ENCODE assay signal across 25 cellular contexts in genomic region chr12:59629890-59630289, GRCh38.
"Had no signal": no experiment of that assay in that cellular context is flagged by ENCODE, and none has a peak within 500 bp of the region (broad histone marks: within the 10 kb centered on the region; RNA-seq: fewer than 3 reads in every experiment).

No MANE protein-coding gene starts in this region.

- H3K27me3 Mint-ChIP-seq: activated CD4-positive, alpha-beta memory T cell treated with anti-CD3 and anti-CD28 coated beads, Interleukin-2, amount 10 ng/mL, durations not matched to agents 7 days and 5 days; activated CD4-positive, alpha-beta T cell treated with anti-CD3 and anti-CD28 coated beads, Interleukin-2, amount 10 ng/mL, durations not matched to agents 7 days and 5 days; activated naive CD4-positive, alpha-beta T cell treated with anti-CD3 and anti-CD28 coated beads, Interleukin-2, amount 10 ng/mL, durations not matched to agents 7 days and 5 days; activated naive CD8-positive, alpha-beta T cell; effector memory CD8-positive, alpha-beta T cell had no signal

- FAIRE-seq: colon had no signal

- ATAC-seq: body of pancreas; effector memory CD8-positive, alpha-beta T cell; gastroesophageal sphincter; heart right ventricle had no signal

- H3K27me3 ChIP-seq: body of pancreas, esophagus muscularis mucosa, gastroesophageal sphincter, heart right ventricle had no signal

- H3K27ac Mint-ChIP-seq: activated CD4-positive, alpha-beta memory T cell treated with anti-CD3 and anti-CD28 coated beads, Interleukin-2, amount 10 ng/mL, durations not matched to agents 7 days and 5 days; activated CD4-positive, alpha-beta T cell treated with anti-CD3 and anti-CD28 coated beads, Interleukin-2, amount 10 ng/mL, durations not matched to agents 7 days and 5 days; activated naive CD4-positive, alpha-beta T cell treated with anti-CD3 and anti-CD28 coated beads, Interleukin-2, amount 10 ng/mL, durations not matched to agents 7 days and 5 days; activated naive CD8-positive, alpha-beta T cell; activated T-helper 2 cell treated with anti-CD3 and anti-CD28 coated beads, Interferon-gamma antibody, Interleukin-2, Interleukin-4, amounts not matched to agents 10 μg/mL and 5 μg/mL and 100 μg/mL, durations not matched to agents 14 hours and 24 hours and 36 hours; effector memory CD8-positive, alpha-beta T cell had no signal

- DNase-seq: activated CD4-positive, alpha-beta memory T cell treated with anti-CD3 and anti-CD28 coated beads, Interleukin-2, amount 10 ng/mL, durations not matched to agents 7 days and 5 days; activated CD4-positive, alpha-beta T cell treated with anti-CD3 and anti-CD28 coated beads for 1 hour; activated CD4-positive, alpha-beta T cell treated with anti-CD3 and anti-CD28 coated beads for 4 hours; activated CD4-positive, alpha-beta T cell treated with anti-CD3 and anti-CD28 coated beads, Interleukin-2, amount 10 ng/mL, durations not matched to agents 7 days and 5 days; activated CD4-positive, alpha-beta T cell treated with anti-CD3 and anti-CD28 coated beads, Interleukin-2, amount 50 U/mL, for 4 hours; activated CD8-positive, alpha-beta memory T cell treated with anti-CD3 and anti-CD28 coated beads, Interleukin-2, amount 50 U/mL, for 48 hours; activated effector memory CD4-positive, alpha-beta T cell treated with anti-CD3 and anti-CD28 coated beads, Interleukin-2, amount 50 U/mL, for 16 hours; activated naive CD4-positive, alpha-beta T cell treated with anti-CD3 and anti-CD28 coated beads, Interleukin-2, amount 10 ng/mL, durations not matched to agents 7 days and 5 days; amniotic stem cell; anterior cingulate cortex; body of pancreas; caudate nucleus; cortex of kidney; dermis blood vessel endothelial cell; effector CD4-positive, alpha-beta T cell; effector memory CD8-positive, alpha-beta T cell; erythroblast; foreskin melanocyte; heart right ventricle; T-helper 2 cell had no signal

- H3K36me3 ChIP-seq: esophagus muscularis mucosa, gastroesophageal sphincter, heart right ventricle had no signal

- H3K4me3 Mint-ChIP-seq: activated CD4-positive, alpha-beta memory T cell treated with anti-CD3 and anti-CD28 coated beads, Interleukin-2, amount 10 ng/mL, durations not matched to agents 7 days and 5 days; activated CD4-positive, alpha-beta T cell treated with anti-CD3 and anti-CD28 coated beads, Interleukin-2, amount 10 ng/mL, durations not matched to agents 7 days and 5 days; activated naive CD4-positive, alpha-beta T cell treated with anti-CD3 and anti-CD28 coated beads, Interleukin-2, amount 10 ng/mL, durations not matched to agents 7 days and 5 days; activated naive CD8-positive, alpha-beta T cell; effector memory CD8-positive, alpha-beta T cell had no signal

- H3K27ac ChIP-seq: body of pancreas, esophagus muscularis mucosa, gastroesophageal sphincter, heart right ventricle had no signal

- H3K4me3 ChIP-seq: body of pancreas, esophagus muscularis mucosa, gastroesophageal sphincter, heart right ventricle had no signal

- H3K9me3 ChIP-seq: body of pancreas, esophagus muscularis mucosa, gastroesophageal sphincter, heart right ventricle had no signal

- H3K9me3 Mint-ChIP-seq: activated CD4-positive, alpha-beta T cell treated with anti-CD3 and anti-CD28 coated beads, Interleukin-2, amount 10 ng/mL, durations not matched to agents 7 days and 5 days; activated naive CD4-positive, alpha-beta T cell treated with anti-CD3 and anti-CD28 coated beads, Interleukin-2, amount 10 ng/mL, durations not matched to agents 7 days and 5 days; activated T-helper 2 cell treated with anti-CD3 and anti-CD28 coated beads, Interferon-gamma antibody, Interleukin-2, Interleukin-4, amounts not matched to agents 10 μg/mL and 5 μg/mL and 100 μg/mL, durations not matched to agents 14 hours and 24 hours and 36 hours; effector memory CD8-positive, alpha-beta T cell had no signal
